In the genomic region with DNA sequence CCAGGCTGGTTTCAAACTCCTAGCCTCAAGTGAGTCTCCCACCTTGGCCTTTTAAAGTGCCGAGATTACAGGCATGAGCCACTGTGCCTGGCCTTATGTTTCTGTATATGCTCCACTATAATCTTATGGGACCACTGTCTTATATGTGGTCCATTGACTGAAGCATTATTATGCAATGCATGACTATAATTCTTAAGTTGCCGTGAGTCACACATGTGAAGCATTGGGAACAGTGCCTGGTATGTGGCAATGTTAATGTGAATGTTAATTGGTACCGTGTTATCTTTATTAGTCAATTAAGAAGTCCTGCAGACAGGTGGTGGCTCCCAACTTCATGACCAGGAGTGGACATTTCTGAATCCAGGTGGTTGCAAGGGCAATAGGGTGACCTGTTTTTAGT, we compare ENCODE assay signal across 22 cellular contexts. TPM values are rescaled to one million over a fixed set of nuclear protein-coding genes. Genes with fewer than 3 reads are reported as not detected.
DNase-seq lines count a peak whose midpoint lies in the region; ATAC-seq and FAIRE-seq lines count a peak whose summit lies in the region.
"Had no signal": no experiment of that assay in that cellular context is flagged by ENCODE, and none has a peak within 500 bp of the region (broad histone marks: within the 10 kb centered on the region; RNA-seq: fewer than 3 reads in every experiment).

No MANE protein-coding gene starts in this region.

- 34 to 73% (median 51%) methylated on average over 3 of the region's 3 CpGs for WGBS in small intestine, 3 donors

- H3K27me3 ChIP-seq in small intestine (ENCODE audit: control insufficient read depth in 2 of 2, insufficient read depth in 2 of 2, low read length in 2 of 2), result no peaks in the 10 kb centered on the region
- H3K27me3 ChIP-seq: adrenal gland, sigmoid colon had no signal

- peak overlapping the region in 1 of 2 donors; percentile 30 for H3K27ac ChIP-seq in small intestine (ENCODE audit: low read depth in 1 of 2, low read length in 1 of 2)
- H3K27ac ChIP-seq: A549, adrenal gland, sigmoid colon had no signal

- DNase-seq in activated CD8-positive, alpha-beta memory T cell treated with anti-CD3 and anti-CD28 coated beads for 24 hours, result peak; percentile 15
- no peak for DNase-seq in activated CD8-positive, alpha-beta memory T cell treated with anti-CD3 and anti-CD28 coated beads, Interleukin-2, amount 50 U/mL, for 4 hours
- DNase-seq in RKO (ENCODE audit: low spot score), result peak; percentile 61
- DNase-seq in fibroblast of gingiva (ENCODE audit: low read depth), result peak; percentile 80
- DNase-seq in small intestine, result peak; percentile 91
- DNase-seq in stimulated activated CD8-positive, alpha-beta memory T cell treated with anti-CD3 and anti-CD28 coated beads, Interleukin-4, amount 100 ng/mL, for 48 hours, result no peak
- DNase-seq: activated CD4-positive, alpha-beta T cell treated with anti-CD3 and anti-CD28 coated beads, Interleukin-2, amount 10 ng/mL, durations not matched to agents 24 days and 14 days; activated T-cell treated with anti-CD3 and anti-CD28 coated beads, Interleukin-2, amount 50 U/mL, for 24 hours; dermis blood vessel endothelial cell; mesendoderm; NCI-H2081; NCI-H69; RPMI8226; sigmoid colon; stimulated activated naive CD8-positive, alpha-beta T cell treated with anti-CD3 and anti-CD28 coated beads, Interleukin-15, Interleukin-2, amounts not matched to agents 100 U/mL and 50 U/mL, for 24 hours had no signal

- no peaks in the 10 kb centered on the region for H3K36me3 ChIP-seq in small intestine (ENCODE audit: control insufficient read depth in 2 of 2, insufficient read depth in 2 of 2, low read length in 2 of 2)
- H3K36me3 ChIP-seq: adrenal gland, sigmoid colon had no signal

- no peaks in the 10 kb centered on the region for H3K4me1 ChIP-seq in small intestine (ENCODE audit: control insufficient read depth in 2 of 2, insufficient read depth in 1 of 2, low read depth in 1 of 2, low read length in 1 of 2)
- H3K4me1 ChIP-seq: adrenal gland had no signal

- H3K4me3 ChIP-seq in small intestine (ENCODE audit: low read depth in 1 of 2, low read length in 2 of 2), result no peak overlapping the region
- H3K4me3 ChIP-seq: A549, adrenal gland, sigmoid colon had no signal

- FAIRE-seq in small intestine (lab: Jason Lieb, UNC), result no peak
- FAIRE-seq: A549, D721Med, frontal cortex, H54 had no signal

- H3K9me3 ChIP-seq in small intestine (ENCODE audit: control insufficient read depth, low read depth), result no peaks in the 10 kb centered on the region
- H3K9me3 ChIP-seq: A549, adrenal gland, sigmoid colon had no signal

- no peak for ATAC-seq in HG02884 (IDR thresholded peaks at IDR 0.05; ENCODE audit: unreplicated experiment)
- ATAC-seq in GM18909 (IDR thresholded peaks at IDR 0.05; ENCODE audit: poor library complexity, unreplicated experiment), result no peak
- ATAC-seq: A549; stimulated activated naive CD8-positive, alpha-beta T cell treated with anti-CD3 and anti-CD28 coated beads, Interleukin-15, Interleukin-2, amounts not matched to agents 100 U/mL and 50 U/mL, for 24 hours had no signal

RNA-seq across cellular contexts. Expression of gene ASXL1, which starts 14.7 kb away (rescaled TPM):
- 10 to 100 TPM; 16.8 to 21.1 (median 20.1) TPM for polyA plus RNA-seq in small intestine

Comparison
In these comparisons a context has a peak if more than half of its experiments do, and no peak if none do; other contexts are left out.
1. DNase-seq: peak in activated CD8-positive, alpha-beta memory T cell treated with anti-CD3 and anti-CD28 coated beads for 24 hours (single experiment), RKO (single experiment), fibroblast of gingiva (single experiment) and small intestine (single experiment); none in activated CD8-positive, alpha-beta memory T cell treated with anti-CD3 and anti-CD28 coated beads, Interleukin-2, amount 50 U/mL, for 4 hours (single experiment) and stimulated activated CD8-positive, alpha-beta memory T cell treated with anti-CD3 and anti-CD28 coated beads, Interleukin-4, amount 100 ng/mL, for 48 hours (single experiment).